12 cellular contexts compared by ENCODE assay signal in the genomic region with DNA sequence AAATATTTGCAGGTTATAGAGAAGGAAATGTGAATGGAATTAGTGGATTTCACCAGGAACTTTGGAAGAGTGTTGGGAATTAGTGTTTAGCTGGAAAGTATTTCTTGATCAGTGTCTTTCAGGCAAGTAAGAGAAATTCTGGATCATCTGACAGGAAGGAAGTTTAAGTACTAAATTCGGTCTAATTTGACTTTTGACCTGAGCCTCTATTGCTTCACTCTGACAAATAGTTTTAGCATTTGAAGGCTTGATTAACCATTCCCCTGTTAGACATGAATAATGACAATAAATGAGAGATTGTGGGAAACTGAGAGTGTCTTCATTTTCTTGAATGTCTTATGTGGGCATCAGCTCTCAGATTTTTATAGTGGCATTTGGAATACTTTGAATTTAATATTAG. TPM values are rescaled to one million over a fixed set of nuclear protein-coding genes. Genes with fewer than 3 reads are reported as not detected.
DNase-seq lines count a peak whose midpoint lies in the region; ATAC-seq, FAIRE-seq and TF ChIP-seq lines count a peak whose summit lies in the region.
"Had no signal": no experiment of that assay in that cellular context is flagged by ENCODE, and none has a peak within 500 bp of the region (broad histone marks: within the 10 kb centered on the region; RNA-seq: fewer than 3 reads in every experiment).

No MANE protein-coding gene starts in this region.

- H3K4me3 ChIP-seq in CD8-positive, alpha-beta memory T cell (ENCODE audit: low read length): no peak overlapping the region
- H3K4me3 ChIP-seq in bronchial epithelial cell (ENCODE audit: low read depth, low read length): no peak overlapping the region

- CTCF ChIA-PET in CD8-positive, alpha-beta memory T cell (lab: Charles Lee): no interaction called here

- no peaks in the 10 kb centered on the region for H3K9me3 ChIP-seq in CD8-positive, alpha-beta memory T cell (ENCODE audit: low read length)

- ATAC-seq in GM19452 (IDR thresholded peaks at IDR 0.05; ENCODE audit: unreplicated experiment): no peak
- ATAC-seq in GM19035 (IDR thresholded peaks at IDR 0.05; ENCODE audit: unreplicated experiment): no peak
- ATAC-seq: activated naive CD4-positive, alpha-beta T cell treated with anti-CD3 and anti-CD28 coated beads, Interleukin-2, amount 50 U/mL, for 72 hours; HCT116; right cardiac atrium had no signal

- H3K36me3 ChIP-seq in CD8-positive, alpha-beta memory T cell (ENCODE audit: insufficient read depth, low read length): peaks cover 6% of the 10 kb centered on the region
- H3K36me3 ChIP-seq in bronchial epithelial cell (ENCODE audit: control insufficient read depth, insufficient read depth, low read length): peaks cover 1% of the 10 kb centered on the region

- no peaks in the 10 kb centered on the region for H3K27me3 Mint-ChIP-seq in CD8-positive, alpha-beta memory T cell
- no peaks in the 10 kb centered on the region for H3K27me3 Mint-ChIP-seq in mesothelial cell of epicardium (ENCODE audit: low read depth)

- peaks cover 39% of the 10 kb centered on the region for H3K4me1 ChIP-seq in CD8-positive, alpha-beta memory T cell (ENCODE audit: insufficient read depth, low read length)

- DNase-seq in CD8-positive, alpha-beta memory T cell: no peak
- DNase-seq in HS-5 (ENCODE audit: low read depth): peak; percentile 22
- peak; percentile 25 for DNase-seq in bronchial epithelial cell (ENCODE audit: low read depth)
- no peak for DNase-seq in mesothelial cell of epicardium (ENCODE audit: low spot score in 2 of 2, unreplicated experiment in 2 of 2)
- no peak for DNase-seq in NCI-H1092 (lab: John Stamatoyannopoulos, UW)
- DNase-seq: NCI-H1694, right cardiac atrium, SW 1271 had no signal

- H3K27ac ChIP-seq in CD8-positive, alpha-beta memory T cell (ENCODE audit: low read depth, low read length): no peak overlapping the region

- no peaks in the 10 kb centered on the region for H3K27me3 ChIP-seq in CD8-positive, alpha-beta memory T cell (ENCODE audit: insufficient read depth, low read length, poor library complexity, severe bottlenecking)
- no peaks in the 10 kb centered on the region for H3K27me3 ChIP-seq in bronchial epithelial cell (ENCODE audit: control insufficient read depth, insufficient read depth, low read length)

- FAIRE-seq in bronchial epithelial cell (lab: Jason Lieb, UNC): no peak

- peak overlapping the region in 6 of 8 donors; percentile 8 to 73 (median 23) for H3K27ac Mint-ChIP-seq in CD8-positive, alpha-beta memory T cell
- H3K27ac Mint-ChIP-seq in mesothelial cell of epicardium: peak overlapping the region; percentile 58

- peak overlapping the region in 2 of 7 donors; percentile 8 to 33 for H3K4me3 Mint-ChIP-seq in CD8-positive, alpha-beta memory T cell
- no peak overlapping the region for H3K4me3 Mint-ChIP-seq in mesothelial cell of epicardium

- H3K4me1 Mint-ChIP-seq in CD8-positive, alpha-beta memory T cell: peaks cover 62 to 87% (median 81%) of the 10 kb centered on the region in 3 donors
- peaks cover 55% of the 10 kb centered on the region for H3K4me1 Mint-ChIP-seq in mesothelial cell of epicardium

- no peaks in the 10 kb centered on the region for H3K9me3 Mint-ChIP-seq in CD8-positive, alpha-beta memory T cell
- H3K9me3 Mint-ChIP-seq in mesothelial cell of epicardium: peaks cover 3% of the 10 kb centered on the region
- H3K9me3 Mint-ChIP-seq: activated naive CD4-positive, alpha-beta T cell treated with anti-CD3 and anti-CD28 coated beads, Interleukin-2, amount 50 U/mL, for 72 hours had no signal

- POLR2A ChIA-PET in CD8-positive, alpha-beta memory T cell (lab: Charles Lee): no interaction called here

- peaks cover 0 to 59% (median 15%) of the 10 kb centered on the region in 3 donors for H3K36me3 Mint-ChIP-seq in CD8-positive, alpha-beta memory T cell
- peaks cover 11% of the 10 kb centered on the region for H3K36me3 Mint-ChIP-seq in mesothelial cell of epicardium

- TF ChIP-seq CTCF in bronchial epithelial cell (IDR thresholded peaks at IDR 0.05; ENCODE audit: insufficient read depth, low read length, severe bottlenecking) (no peak), mesothelial cell of epicardium (IDR thresholded peaks at IDR 0.05; ENCODE audit: unreplicated experiment) (no peak)

RNA-seq across cellular contexts. Expression of gene CCNT2, which starts 16.0 kb away (rescaled TPM):
- total RNA-seq in CD8-positive, alpha-beta memory T cell: 10 to 100 TPM; 35.1 to 36.8 TPM
- polyA plus RNA-seq in CD8-positive, alpha-beta memory T cell: 15.5 TPM
- total RNA-seq in bronchial epithelial cell (24.0 and 24.3 TPM in 2 replicates), mesothelial cell of epicardium (70.0 to 70.5 TPM (median 70.3 TPM) in 3 replicates)

Comparison
In these comparisons a context has a peak if more than half of its experiments do, and no peak if none do; other contexts are left out.
1. DNase-seq: peak in HS-5 (single experiment) and bronchial epithelial cell (single experiment); none in CD8-positive, alpha-beta memory T cell (0 of 5), mesothelial cell of epicardium (0 of 2) and NCI-H1092 (single experiment).